Comparison of ENCODE assay signal across 24 cellular contexts in the genomic region with DNA sequence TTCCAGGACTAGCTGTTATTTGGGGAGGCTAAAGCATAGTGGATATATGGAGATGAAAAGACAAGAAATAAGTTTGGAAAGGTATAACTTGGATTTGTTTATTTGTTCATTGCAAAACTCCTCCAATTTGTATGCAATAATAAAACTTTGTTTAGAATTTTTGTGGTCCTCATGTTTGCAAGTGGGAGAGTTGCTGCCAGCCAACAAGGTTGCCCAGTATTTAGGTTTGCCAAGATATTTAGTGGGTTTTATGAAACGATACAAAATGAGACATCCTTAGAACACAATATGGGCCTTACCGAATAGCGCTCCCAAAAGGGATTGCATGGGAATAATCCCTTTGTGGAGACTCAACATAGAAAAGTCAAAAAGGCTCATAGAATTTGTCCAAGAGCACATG.
DNase-seq lines count a peak whose midpoint lies in the region; ATAC-seq, FAIRE-seq and TF ChIP-seq lines count a peak whose summit lies in the region.
"Had no signal": no experiment of that assay in that cellular context is flagged by ENCODE, and none has a peak within 500 bp of the region (broad histone marks: within the 10 kb centered on the region; RNA-seq: fewer than 3 reads in every experiment).

No MANE protein-coding gene starts in this region.

- H4K91ac ChIP-seq in IMR-90 (ENCODE audit: insufficient read depth, low read depth, low read length) = no peak overlapping the region

- no peak overlapping the region for H3K27ac Mint-ChIP-seq in astrocyte (ENCODE audit: unreplicated experiment)
- no peak overlapping the region for H3K27ac Mint-ChIP-seq in activated CD8-positive, alpha-beta T cell treated with anti-CD3 and anti-CD28 coated beads for 36 hours
- H3K27ac Mint-ChIP-seq: CD8-positive, alpha-beta memory T cell; T-helper 17 cell had no signal

- H3K4me2 ChIP-seq in IMR-90 (ENCODE audit: low read depth, low read length) (no peak overlapping the region), astrocyte (ENCODE audit: low read length) (no peak overlapping the region)

- H3K4ac ChIP-seq in IMR-90 (ENCODE audit: low read depth, low read length) = no peak overlapping the region

- H3K36me3 ChIP-seq in IMR-90 (ENCODE audit: control insufficient read depth, insufficient read depth, low read length) (no peaks in the 10 kb centered on the region), astrocyte (ENCODE audit: insufficient read depth, low read length) (no peaks in the 10 kb centered on the region), tibial nerve (no peaks in the 10 kb centered on the region)
- H3K36me3 ChIP-seq: HAP-1 had no signal

- no peak overlapping the region for H3K18ac ChIP-seq in IMR-90 (ENCODE audit: low read depth, low read length)

- TF ChIP-seq POLR2A in IMR-90 (IDR thresholded peaks at IDR 0.05; ENCODE audit: low read depth, low read length) (no peak), tibial nerve (IDR thresholded peaks at IDR 0.05) (no peak)

- no peaks in the 10 kb centered on the region for H3K4me1 Mint-ChIP-seq in astrocyte (ENCODE audit: low read depth, unreplicated experiment)
- H3K4me1 Mint-ChIP-seq in activated CD8-positive, alpha-beta T cell treated with anti-CD3 and anti-CD28 coated beads for 36 hours (ENCODE audit: low read depth) = peaks cover 4% of the 10 kb centered on the region
- H3K4me1 Mint-ChIP-seq: T-helper 17 cell had no signal

- dilution Hi-C loops in IMR-90 (cut with HindIII; ENCODE audit: low sequenced_read_pairs, unreplicated experiment) = no loop called here

- DNase-seq in AG09319 (ENCODE audit: extremely low read depth, low read depth) (peak; percentile 40), IMR-90 (no peak), astrocyte (ENCODE audit: low read depth) (no peak), myocyte (ENCODE audit: low read depth) (peak; percentile 28), tibial nerve (ENCODE audit: low spot score in 2 of 2) (no peak)
- DNase-seq in activated CD8-positive, alpha-beta T cell treated with anti-CD3 and anti-CD28 coated beads for 36 hours = no peak
- DNase-seq: AML-193; CD8-positive, alpha-beta memory T cell; GDM1; GM23248; KG1; NCI-H1417; NCI-H1694 treated with DMSO at 0.1 percent for 48 hours; NCI-H446 treated with DMSO at 0.1 percent for 48 hours; NCI-H526 treated with DMSO at 0.1 percent for 48 hours; OCI-M1; RPMI8226; SHP77 treated with DMSO at 0.1 percent for 48 hours; SW 1271; T-helper 17 cell had no signal

- H3K9me3 ChIP-seq in IMR-90 (ENCODE audit: control insufficient read depth, insufficient read depth, low read length) (no peaks in the 10 kb centered on the region), astrocyte (ENCODE audit: insufficient read depth, low read depth, low read length) (no peaks in the 10 kb centered on the region), tibial nerve (no peaks in the 10 kb centered on the region)
- H3K9me3 ChIP-seq: HAP-1 had no signal

- no peaks in the 10 kb centered on the region for H3K4me1 ChIP-seq in IMR-90 (ENCODE audit: control insufficient read depth, insufficient read depth, low read length)
- H3K4me1 ChIP-seq in astrocyte (ENCODE audit: insufficient read depth, low read length) = no peaks in the 10 kb centered on the region
- no peaks in the 10 kb centered on the region for H3K4me1 ChIP-seq in tibial nerve
- H3K4me1 ChIP-seq: HAP-1 had no signal

- in situ Hi-C loops in IMR-90 (cut with MboI; ENCODE audit: low sequenced_read_pairs) = no loop called here

- CTCF ChIA-PET in IMR-90 (lab: Yijun Ruan, JAX) = interaction anchor here (0.5 kb wide), 1 partner anchor 340 kb away, joined by 4 read pairs; no protein-coding TSS in a partner anchor
- CTCF ChIA-PET in activated CD8-positive, alpha-beta T cell treated with anti-CD3 and anti-CD28 coated beads for 36 hours (lab: Charles Lee) = no interaction called here

- no peak overlapping the region for H2BK20ac ChIP-seq in IMR-90 (ENCODE audit: low read depth, low read length)

- H3K9me1 ChIP-seq in IMR-90 (ENCODE audit: insufficient read depth, low read length) = no peaks in the 10 kb centered on the region

- H4K5ac ChIP-seq in IMR-90 (ENCODE audit: low read depth, low read length) = no peak overlapping the region

- no peak overlapping the region for H2AK5ac ChIP-seq in IMR-90 (ENCODE audit: low read depth, low read length)

- no peaks in the 10 kb centered on the region for H3K36me3 Mint-ChIP-seq in astrocyte (ENCODE audit: low read depth, unreplicated experiment)
- no peaks in the 10 kb centered on the region for H3K36me3 Mint-ChIP-seq in activated CD8-positive, alpha-beta T cell treated with anti-CD3 and anti-CD28 coated beads for 36 hours (ENCODE audit: low read depth)

- ATAC-seq in IMR-90 (ENCODE audit: low read depth) (peak; percentile 29; the same call in 1 of the 2 replicates), HG03469 (IDR thresholded peaks at IDR 0.05; ENCODE audit: unreplicated experiment) (no peak)
- no peak for ATAC-seq in activated CD8-positive, alpha-beta T cell treated with anti-CD3 and anti-CD28 coated beads for 36 hours
- ATAC-seq: T-helper 17 cell had no signal

- no peaks in the 10 kb centered on the region for H3K79me1 ChIP-seq in IMR-90 (ENCODE audit: low read depth in 1 of 2, low read length in 2 of 2)

- no peak for TF ChIP-seq RAD21 in IMR-90 (IDR thresholded peaks at IDR 0.05; ENCODE audit: low read length)

- H3K27ac ChIP-seq in IMR-90 (ENCODE audit: insufficient read depth, low read length) = no peak overlapping the region
- H3K27ac ChIP-seq in astrocyte (ENCODE audit: low read depth, low read length) = no peak overlapping the region
- no peak overlapping the region for H3K27ac ChIP-seq in tibial nerve
- H3K27ac ChIP-seq: C4-2B, GM23248, SK-N-MC had no signal

- H2AK9ac ChIP-seq in IMR-90 (replicated peaks; ENCODE audit: low read depth, low read length, poor library complexity) = no peak overlapping the region

- H3K4me3 Mint-ChIP-seq in astrocyte (ENCODE audit: unreplicated experiment) = no peak overlapping the region
- no peak overlapping the region for H3K4me3 Mint-ChIP-seq in activated CD8-positive, alpha-beta T cell treated with anti-CD3 and anti-CD28 coated beads for 36 hours
- H3K4me3 Mint-ChIP-seq: CD8-positive, alpha-beta memory T cell; T-helper 17 cell had no signal

- no peak overlapping the region for H3K4me3 ChIP-seq in IMR-90 (ENCODE audit: insufficient read depth, low read depth, low read length)
- no peak overlapping the region for H3K4me3 ChIP-seq in astrocyte (ENCODE audit: insufficient read depth, low read depth, low read length)
- H3K4me3 ChIP-seq in tibial nerve = no peak overlapping the region
- H3K4me3 ChIP-seq: GM23248, HAP-1, SK-N-MC had no signal

- no peak overlapping the region for H2BK5ac ChIP-seq in IMR-90 (ENCODE audit: low read depth, low read length, poor library complexity, severe bottlenecking)

- TF ChIP-seq EP300 in tibial nerve (IDR thresholded peaks at IDR 0.05) = no peak

- no peak overlapping the region for H2BK120ac ChIP-seq in IMR-90 (ENCODE audit: low read depth, low read length)

- H3K9ac ChIP-seq in IMR-90 (ENCODE audit: low read depth, low read length) (no peak overlapping the region), astrocyte (ENCODE audit: low read length) (no peak overlapping the region)
- H3K9ac ChIP-seq: GM23248 had no signal

- WGBS in IMR-90 (ENCODE audit: extremely low coverage in 2 of 2, insufficient read length in 1 of 2), 2 experiments = no CpG with 5 or more reads among the region's 3 CpGs
- 89 to 92% methylated on average over 3 of the region's 3 CpGs for WGBS in tibial nerve, 2 donors

- no peak overlapping the region for H4K8ac ChIP-seq in IMR-90 (ENCODE audit: low read depth in 2 of 2, low read length in 2 of 2)

- H3K56ac ChIP-seq in IMR-90 (ENCODE audit: extremely low read depth, insufficient read depth, low read length) = no peak overlapping the region

- no peak overlapping the region for H3K14ac ChIP-seq in IMR-90 (replicated peaks; ENCODE audit: low read depth, low read length)

- H4K20me1 ChIP-seq in IMR-90 (ENCODE audit: insufficient read depth, low read length) (no peaks in the 10 kb centered on the region), astrocyte (ENCODE audit: insufficient read depth, low read length) (no peaks in the 10 kb centered on the region)

- H3K23ac ChIP-seq in IMR-90 (ENCODE audit: low read depth, low read length) = no peak overlapping the region

- no peaks in the 10 kb centered on the region for H3K79me2 ChIP-seq in astrocyte (ENCODE audit: insufficient read depth, low read length)

- no peak overlapping the region for H2AFZ ChIP-seq in IMR-90 (replicated peaks; ENCODE audit: low read length, poor library complexity)
- no peak overlapping the region for H2AFZ ChIP-seq in astrocyte (ENCODE audit: low read depth, low read length)
- H2AFZ ChIP-seq: GM23248 had no signal

- no peak overlapping the region for H2BK15ac ChIP-seq in IMR-90 (ENCODE audit: low read depth, low read length)

- FAIRE-seq in astrocyte (lab: Jason Lieb, UNC) = peak; percentile 20

- no peaks in the 10 kb centered on the region for H3K9me3 Mint-ChIP-seq in astrocyte (ENCODE audit: unreplicated experiment)
- H3K9me3 Mint-ChIP-seq in activated CD8-positive, alpha-beta T cell treated with anti-CD3 and anti-CD28 coated beads for 36 hours = no peaks in the 10 kb centered on the region
- H3K9me3 Mint-ChIP-seq: CD8-positive, alpha-beta memory T cell had no signal

- H3K27me3 ChIP-seq in IMR-90 (ENCODE audit: control insufficient read depth, insufficient read depth, low read length) (no peaks in the 10 kb centered on the region), astrocyte (ENCODE audit: insufficient read depth, low read length) (no peaks in the 10 kb centered on the region), tibial nerve (no peaks in the 10 kb centered on the region)

- intact Hi-C loops in IMR-90 (cut with micrococcal nuclease) = no loop called here
- intact Hi-C loops in activated CD8-positive, alpha-beta T cell treated with anti-CD3 and anti-CD28 coated beads for 36 hours (cut with micrococcal nuclease) = no loop called here

- TF ChIP-seq CTCF in AG09319 (IDR thresholded peaks at IDR 0.05; ENCODE audit: low read depth, low read length) (peak; percentile 8), IMR-90 (conservative IDR thresholded peaks at IDR 0.05; ENCODE audit: low read depth, low read length) (no peak), astrocyte (IDR thresholded peaks at IDR 0.05; ENCODE audit: insufficient read depth, low read depth, low read length) (no peak), tibial nerve (IDR thresholded peaks at IDR 0.05) (no peak)
- TF ChIP-seq CTCF in activated CD8-positive, alpha-beta T cell treated with anti-CD3 and anti-CD28 coated beads for 36 hours (IDR thresholded peaks at IDR 0.05) = no peak

- POLR2A ChIA-PET in IMR-90 (lab: Charles Lee; ENCODE audit: unreplicated experiment) = no interaction called here
- POLR2A ChIA-PET in activated CD8-positive, alpha-beta T cell treated with anti-CD3 and anti-CD28 coated beads for 36 hours (lab: Charles Lee) = no interaction called here

- no TSS peak for BruUV-seq in IMR-90 (replicated peaks; lab: Mats Ljungman, UMichigan)

- no peaks in the 10 kb centered on the region for H3K27me3 Mint-ChIP-seq in astrocyte (ENCODE audit: low read depth, unreplicated experiment)
- no peaks in the 10 kb centered on the region for H3K27me3 Mint-ChIP-seq in activated CD8-positive, alpha-beta T cell treated with anti-CD3 and anti-CD28 coated beads for 36 hours
- H3K27me3 Mint-ChIP-seq: T-helper 17 cell had no signal

TF ChIP-seq in IMR-90, 13 proteins besides CTCF, POLR2A, EP300 and RAD21 (continues in another document):
- no peak for TF ChIP-seq BHLHE40 (IDR thresholded peaks at IDR 0.05; ENCODE audit: low read depth, low read length)
- TF ChIP-seq FOS (IDR thresholded peaks at IDR 0.05; ENCODE audit: low read depth, low read length) = no peak

Comparison
In these comparisons a context has a peak if more than half of its experiments do, and no peak if none do; other contexts are left out.
1. DNase-seq: peak in AG09319 (single experiment) and myocyte (single experiment); none in IMR-90 (single experiment), astrocyte (single experiment), tibial nerve (0 of 2) and activated CD8-positive, alpha-beta T cell treated with anti-CD3 and anti-CD28 coated beads for 36 hours (single experiment).